Comparison of ENCODE assay signal across 8 cellular contexts in the genomic region with DNA sequence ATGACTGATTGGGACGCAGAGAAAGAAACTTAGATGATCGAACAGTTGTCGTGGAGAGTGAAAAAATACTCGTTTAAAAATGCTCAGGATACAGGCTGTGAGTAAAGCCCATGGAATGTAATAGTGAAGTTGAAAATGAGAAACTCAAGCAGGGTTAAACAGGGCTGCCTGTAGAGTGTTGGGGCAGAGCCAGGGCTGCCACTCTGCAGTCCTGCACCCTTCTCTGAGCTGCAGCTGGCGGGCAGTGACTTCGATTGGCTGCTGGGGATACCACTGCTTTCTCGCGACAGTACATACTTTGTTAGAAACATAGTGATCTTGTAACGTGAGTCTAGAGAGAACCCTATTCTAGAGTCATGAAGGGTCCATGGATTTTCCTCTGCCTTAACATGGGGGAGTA.
DNase-seq lines count a peak whose midpoint lies in the region; ATAC-seq, FAIRE-seq and TF ChIP-seq lines count a peak whose summit lies in the region.

No MANE protein-coding gene starts in this region.

- peaks cover 45% of the 10 kb centered on the region for H3K79me2 ChIP-seq in HepG2 (ENCODE audit: insufficient read depth, low read length)

- TF ChIP-seq EP300 in HepG2 (IDR thresholded peaks at IDR 0.05; ENCODE audit: low read depth in 2 of 2, low read length in 2 of 2) (no peak), HepG2 (CRISPR knock-in tag; IDR thresholded peaks at IDR 0.05; ENCODE audit: borderline replicate concordance) (no peak)

- no peak for DNase-seq in HepG2 (ENCODE audit: low spot score)
- DNase-seq in endodermal cell = no peak
- DNase-seq in mesothelial cell of epicardium (ENCODE audit: low spot score in 2 of 2, unreplicated experiment in 2 of 2) = peak in 1 of 2 experiments; percentile 57
- DNase-seq in NCI-H1048 (lab: John Stamatoyannopoulos, UW) = no peak
- no peak for DNase-seq in stimulated activated CD4-positive, alpha-beta T cell treated with anti-CD3 and anti-CD28 coated beads, Interleukin-4, amount 100 ng/mL, for 24 hours
- DNase-seq in NCI-H1694 (lab: John Stamatoyannopoulos, UW) = no peak

- H3K27me3 Mint-ChIP-seq in endodermal cell (ENCODE audit: insufficient read depth) (no peaks in the 10 kb centered on the region), mesothelial cell of epicardium (ENCODE audit: low read depth) (no peaks in the 10 kb centered on the region)

- TF ChIP-seq RAD21 in liver (IDR thresholded peaks at IDR 0.05) (no peak), HepG2 (CRISPR knock-in tag; IDR thresholded peaks at IDR 0.05) (no peak)

- TF ChIP-seq CTCF in liver (IDR thresholded peaks at IDR 0.05; ENCODE audit: low read depth, low read length, missing input control) = no peak
- no peak for TF ChIP-seq CTCF in HepG2 (CRISPR knock-in tag; IDR thresholded peaks at IDR 0.05)
- TF ChIP-seq CTCF in endodermal cell (conservative IDR thresholded peaks at IDR 0.05) = no peak
- TF ChIP-seq CTCF in mesothelial cell of epicardium (IDR thresholded peaks at IDR 0.05; ENCODE audit: unreplicated experiment) = no peak

- H3K36me3 Mint-ChIP-seq in endodermal cell (ENCODE audit: low read depth) = peaks cover 8% of the 10 kb centered on the region
- H3K36me3 Mint-ChIP-seq in mesothelial cell of epicardium = peaks cover 3% of the 10 kb centered on the region

- H3K9me3 Mint-ChIP-seq in endodermal cell (no peaks in the 10 kb centered on the region), mesothelial cell of epicardium (no peaks in the 10 kb centered on the region)

- H3K27ac Mint-ChIP-seq in endodermal cell = peak overlapping the region; percentile 80
- H3K27ac Mint-ChIP-seq in mesothelial cell of epicardium = peak overlapping the region; percentile 90

- CTCF ChIA-PET in HepG2 (lab: Yijun Ruan, JAX; ENCODE audit: low intra/inter-chr PET ratio, low total read pairs) = no interaction called here

- no peak overlapping the region for H3K9ac ChIP-seq in liver (ENCODE audit: low read depth in 1 of 2, low read length in 2 of 2)
- H3K9ac ChIP-seq in HepG2 (ENCODE audit: insufficient read depth, low read depth, low read length) = no peak overlapping the region
- H3K9ac ChIP-seq in endodermal cell (ENCODE audit: extremely low read depth, low read length, poor library complexity, severe bottlenecking) = no peak overlapping the region

- H3K4me3 ChIP-seq in liver (ENCODE audit: low read depth in 1 of 3, low read length in 3 of 3) = no peak overlapping the region
- no peak overlapping the region for H3K4me3 ChIP-seq in HepG2 (replicated peaks in 1 of 3; ENCODE audit: insufficient read depth in 1 of 3, low read depth in 2 of 3, low read length in 3 of 3)
- no peak overlapping the region for H3K4me3 ChIP-seq in endodermal cell (ENCODE audit: low read length)

- intact Hi-C loops in HepG2 (cut with micrococcal nuclease; ENCODE audit: unreplicated experiment) = loop anchor here (10.0 kb wide), 1 partner anchor 266 kb away; no protein-coding TSS in a partner anchor

- H3K4me1 ChIP-seq in liver (ENCODE audit: control insufficient read depth in 4 of 4, insufficient read depth in 4 of 4, low read length in 3 of 4) (peaks cover 2 to 25% (median 14%) of the 10 kb centered on the region in 4 donors), HepG2 (ENCODE audit: insufficient read depth, low read length) (no peaks in the 10 kb centered on the region), endodermal cell (ENCODE audit: control insufficient read depth, insufficient read depth, low read length) (peaks cover 2% of the 10 kb centered on the region)

- no peak for FAIRE-seq in HepG2 (lab: Jason Lieb, UNC)

- H3K27me3 ChIP-seq in liver (ENCODE audit: control insufficient read depth in 4 of 4, insufficient read depth in 4 of 4, low read length in 3 of 4) = no peaks in the 10 kb centered on the region
- H3K27me3 ChIP-seq in HepG2 (ENCODE audit: control insufficient read depth in 1 of 2, insufficient read depth in 2 of 2, low read length in 2 of 2) = no peaks in the 10 kb centered on the region
- no peaks in the 10 kb centered on the region for H3K27me3 ChIP-seq in endodermal cell (ENCODE audit: control insufficient read depth, insufficient read depth, low read length, poor library complexity, severe bottlenecking)

- H3K4me1 Mint-ChIP-seq in endodermal cell = peaks cover 35% of the 10 kb centered on the region
- peaks cover 46% of the 10 kb centered on the region for H3K4me1 Mint-ChIP-seq in mesothelial cell of epicardium

- ATAC-seq in HepG2 (no peak), GM21447 (IDR thresholded peaks at IDR 0.05; ENCODE audit: unreplicated experiment) (no peak)

- no peaks in the 10 kb centered on the region for H3K9me3 ChIP-seq in liver (ENCODE audit: control insufficient read depth in 4 of 4, low read length in 3 of 4)
- no peaks in the 10 kb centered on the region for H3K9me3 ChIP-seq in HepG2 (ENCODE audit: low read length)
- H3K9me3 ChIP-seq in endodermal cell (ENCODE audit: control insufficient read depth, low read length) = no peaks in the 10 kb centered on the region

- peaks cover 0 to 6% (median 4%) of the 10 kb centered on the region in 4 donors for H3K36me3 ChIP-seq in liver (ENCODE audit: control insufficient read depth in 4 of 4, insufficient read depth in 3 of 4, low read depth in 1 of 4, low read length in 3 of 4)
- peaks cover 4 to 10% of the 10 kb centered on the region in 2 experiments; a peak in 4 of 5 replicates for H3K36me3 ChIP-seq in HepG2 (replicated peaks in 1 of 2; ENCODE audit: control insufficient read depth in 1 of 2, insufficient read depth in 2 of 2, low read length in 2 of 2)
- peaks cover 6% of the 10 kb centered on the region for H3K36me3 ChIP-seq in endodermal cell (ENCODE audit: control insufficient read depth, insufficient read depth, low read length)

- no peak for TF ChIP-seq POLR2A in HepG2 (IDR thresholded peaks at IDR 0.05; ENCODE audit: insufficient read depth in 1 of 2, low read depth in 2 of 2, low read length in 2 of 2)

- in situ Hi-C loops in HepG2 (cut with HindIII; ENCODE audit: extremely low pct_ligation_motif_present, low pct_unique_long_range_greater_than_20kb) = loop anchor here (25.0 kb wide), 1 partner anchor 273 kb away; no protein-coding TSS in a partner anchor

- H3K4me3 Mint-ChIP-seq in endodermal cell (no peak overlapping the region), mesothelial cell of epicardium (peak overlapping the region; percentile 44)

- POLR2A ChIA-PET in HepG2 (lab: Yijun Ruan, JAX) = no interaction called here

- 84% methylated on average over 9 of the region's 9 CpGs for WGBS in liver
- 93% methylated on average over 9 of the region's 9 CpGs for WGBS in HepG2 (ENCODE audit: low lambda C conversion rate)
- WGBS in endodermal cell (ENCODE audit: insufficient coverage in 1 of 2, insufficient read length in 1 of 2), 2 experiments = 73 to 86% methylated on average over 8 to 9 of the region's 9 CpGs

- no peak overlapping the region for H2AFZ ChIP-seq in HepG2 (ENCODE audit: low read length)

- no TSS peak for BruUV-seq in HepG2 (replicated peaks; lab: Mats Ljungman, UMichigan)

- H3K27ac ChIP-seq in liver (ENCODE audit: low read depth in 1 of 2, low read length in 2 of 2) (no peak overlapping the region), HepG2 (ENCODE audit: extremely low read length, insufficient read depth, low read length) (no peak overlapping the region), endodermal cell (ENCODE audit: low read depth, low read length) (peak overlapping the region; percentile 33)

- no peak overlapping the region for H3K4me2 ChIP-seq in HepG2 (ENCODE audit: low read depth, low read length)

- H4K20me1 ChIP-seq in HepG2 (ENCODE audit: insufficient read depth, low read length) = peaks cover 17% of the 10 kb centered on the region; the same call in 1 of the 2 replicates

TF ChIP-seq in liver, 16 proteins besides CTCF, POLR2A, EP300 and RAD21:
- TF ChIP-seq, protein P1, sequence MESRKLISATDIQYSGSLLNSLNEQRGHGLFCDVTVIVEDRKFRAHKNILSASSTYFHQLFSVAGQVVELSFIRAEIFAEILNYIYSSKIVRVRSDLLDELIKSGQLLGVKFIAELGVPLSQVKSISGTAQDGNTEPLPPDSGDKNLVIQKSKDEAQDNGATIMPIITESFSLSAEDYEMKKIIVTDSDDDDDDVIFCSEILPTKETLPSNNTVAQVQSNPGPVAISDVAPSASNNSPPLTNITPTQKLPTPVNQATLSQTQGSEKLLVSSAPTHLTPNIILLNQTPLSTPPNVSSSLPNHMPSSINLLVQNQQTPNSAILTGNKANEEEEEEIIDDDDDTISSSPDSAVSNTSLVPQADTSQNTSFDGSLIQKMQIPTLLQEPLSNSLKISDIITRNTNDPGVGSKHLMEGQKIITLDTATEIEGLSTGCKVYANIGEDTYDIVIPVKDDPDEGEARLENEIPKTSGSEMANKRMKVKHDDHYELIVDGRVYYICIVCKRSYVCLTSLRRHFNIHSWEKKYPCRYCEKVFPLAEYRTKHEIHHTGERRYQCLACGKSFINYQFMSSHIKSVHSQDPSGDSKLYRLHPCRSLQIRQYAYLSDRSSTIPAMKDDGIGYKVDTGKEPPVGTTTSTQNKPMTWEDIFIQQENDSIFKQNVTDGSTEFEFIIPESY (IDR thresholded peaks at IDR 0.05) = peak; percentile 52
- TF ChIP-seq JUND (IDR thresholded peaks at IDR 0.05) = no peak

TF ChIP-seq in HepG2, 621 proteins besides CTCF, POLR2A, EP300 and RAD21:
- TF ChIP-seq, protein P2, sequence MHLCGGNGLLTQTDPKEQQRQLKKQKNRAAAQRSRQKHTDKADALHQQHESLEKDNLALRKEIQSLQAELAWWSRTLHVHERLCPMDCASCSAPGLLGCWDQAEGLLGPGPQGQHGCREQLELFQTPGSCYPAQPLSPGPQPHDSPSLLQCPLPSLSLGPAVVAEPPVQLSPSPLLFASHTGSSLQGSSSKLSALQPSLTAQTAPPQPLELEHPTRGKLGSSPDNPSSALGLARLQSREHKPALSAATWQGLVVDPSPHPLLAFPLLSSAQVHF (CRISPR knock-in tag; IDR thresholded peaks at IDR 0.05) = no peak
- TF ChIP-seq ZNF569 (CRISPR knock-in tag; IDR thresholded peaks at IDR 0.05; ENCODE audit: borderline replicate concordance) (no peak), MIXL1 (CRISPR knock-in tag; IDR thresholded peaks at IDR 0.05) (no peak)
- TF ChIP-seq, protein P3, sequence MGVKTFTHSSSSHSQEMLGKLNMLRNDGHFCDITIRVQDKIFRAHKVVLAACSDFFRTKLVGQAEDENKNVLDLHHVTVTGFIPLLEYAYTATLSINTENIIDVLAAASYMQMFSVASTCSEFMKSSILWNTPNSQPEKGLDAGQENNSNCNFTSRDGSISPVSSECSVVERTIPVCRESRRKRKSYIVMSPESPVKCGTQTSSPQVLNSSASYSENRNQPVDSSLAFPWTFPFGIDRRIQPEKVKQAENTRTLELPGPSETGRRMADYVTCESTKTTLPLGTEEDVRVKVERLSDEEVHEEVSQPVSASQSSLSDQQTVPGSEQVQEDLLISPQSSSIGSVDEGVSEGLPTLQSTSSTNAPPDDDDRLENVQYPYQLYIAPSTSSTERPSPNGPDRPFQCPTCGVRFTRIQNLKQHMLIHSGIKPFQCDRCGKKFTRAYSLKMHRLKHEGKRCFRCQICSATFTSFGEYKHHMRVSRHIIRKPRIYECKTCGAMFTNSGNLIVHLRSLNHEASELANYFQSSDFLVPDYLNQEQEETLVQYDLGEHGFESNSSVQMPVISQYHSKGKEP (CRISPR knock-in tag; IDR thresholded peaks at IDR 0.05) = no peak
